8 cellular contexts compared by ENCODE assay signal in the genomic region with DNA sequence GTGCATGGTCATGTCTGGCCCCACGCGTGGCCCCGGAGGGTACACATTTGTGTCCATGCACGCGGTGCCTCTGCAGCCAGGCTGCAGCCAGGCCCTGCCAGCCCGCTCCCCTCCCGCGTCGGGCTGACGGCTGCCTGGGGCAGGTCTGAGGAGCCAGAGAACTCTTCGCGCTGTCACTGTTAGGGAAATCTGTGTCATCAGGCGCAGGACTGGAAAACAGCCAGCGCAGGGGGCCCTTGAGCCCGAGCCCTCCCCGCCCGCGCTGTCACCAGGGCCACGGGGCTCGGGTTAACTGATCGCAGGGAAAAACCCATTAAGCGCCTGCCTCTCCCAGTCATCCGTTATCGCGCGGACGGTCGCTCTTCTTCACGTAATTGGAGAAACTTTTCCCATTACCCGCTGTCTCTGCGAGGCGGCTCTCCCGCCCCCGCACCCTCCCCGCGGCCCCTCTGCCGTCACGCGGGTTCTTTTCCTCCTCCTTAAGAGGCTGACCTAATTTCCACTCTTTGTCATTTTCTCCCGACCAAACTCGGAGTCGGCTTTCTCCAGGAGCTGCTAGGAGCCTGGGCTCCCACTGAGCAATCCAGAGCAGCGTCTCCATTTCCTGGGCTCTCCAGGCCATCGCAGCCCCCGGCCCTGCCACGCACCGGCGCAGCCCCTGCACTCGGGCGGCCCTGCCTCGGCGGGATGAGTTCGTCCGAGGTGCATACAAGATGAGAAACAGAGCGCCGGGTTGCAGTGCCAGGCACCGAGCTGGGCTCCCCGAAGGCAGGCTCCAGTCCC. TPM values are rescaled to one million over a fixed set of nuclear protein-coding genes. Genes with fewer than 3 reads are reported as not detected.
DNase-seq lines count a peak whose midpoint lies in the region; TF ChIP-seq lines count a peak whose summit lies in the region.

No MANE protein-coding gene starts in this region.

- H3K23ac ChIP-seq in trophoblast cell (ENCODE audit: low read length), result no peak overlapping the region

- H4K91ac ChIP-seq in trophoblast cell (ENCODE audit: low read depth, low read length), result no peak overlapping the region

- H2BK12ac ChIP-seq in trophoblast cell (ENCODE audit: low read length), result no peak overlapping the region

- H3K27me3 ChIP-seq in trophoblast cell (ENCODE audit: insufficient read depth, low read length), result peaks cover 18% of the 10 kb centered on the region

- DNase-seq in GM03348 (ENCODE audit: low spot score) (peak; percentile 69), NCI-H69 (lab: John Stamatoyannopoulos, UW) (peak; percentile 61), fibroblast of villous mesenchyme (ENCODE audit: low read depth) (peak; percentile 12), trophoblast cell (no peak), ureter (ENCODE audit: low spot score) (no peak), GOT3 (lab: John Stamatoyannopoulos, UW) (no peak), NCI-H226 (no peak), SW 1271 (lab: John Stamatoyannopoulos, UW) (no peak)

- TF ChIP-seq CTCF in fibroblast of villous mesenchyme (IDR thresholded peaks at IDR 0.05; ENCODE audit: insufficient read depth, low read depth, low read length), result no peak

- no peak overlapping the region for H3K9ac ChIP-seq in trophoblast cell (ENCODE audit: low read length)

- no peak overlapping the region for H3K4ac ChIP-seq in trophoblast cell (ENCODE audit: low read depth, low read length)

- no peaks in the 10 kb centered on the region for H3K9me3 ChIP-seq in trophoblast cell (ENCODE audit: insufficient read depth, low read depth, low read length)

- H3K36me3 ChIP-seq in trophoblast cell (ENCODE audit: control insufficient read depth in 1 of 2, insufficient read depth in 2 of 2, low read length in 2 of 2), result no peaks in the 10 kb centered on the region

- H3K14ac ChIP-seq in trophoblast cell (ENCODE audit: low read length), result no peak overlapping the region

- no peaks in the 10 kb centered on the region for H3K79me1 ChIP-seq in trophoblast cell (ENCODE audit: low read length)

- no peak overlapping the region for H2BK5ac ChIP-seq in trophoblast cell (ENCODE audit: low read depth, low read length, poor library complexity)

- no peaks in the 10 kb centered on the region for H3K4me1 ChIP-seq in trophoblast cell (ENCODE audit: control insufficient read depth in 1 of 2, insufficient read depth in 2 of 2, low read length in 2 of 2)

- no peak overlapping the region for H3K4me3 ChIP-seq in fibroblast of villous mesenchyme (ENCODE audit: low read depth, low read length)
- no peak overlapping the region for H3K4me3 ChIP-seq in trophoblast cell (ENCODE audit: low read depth, low read length)

- no CpG with 5 or more reads among the region's 58 CpGs for WGBS in trophoblast cell (ENCODE audit: extremely low coverage, insufficient coverage, insufficient read length)

- H3K4me2 ChIP-seq in trophoblast cell (ENCODE audit: low read length), result peak overlapping the region; percentile 24

- no peak overlapping the region for H2BK120ac ChIP-seq in trophoblast cell (ENCODE audit: insufficient read depth, low read length, poor library complexity)

- no peak overlapping the region for H4K8ac ChIP-seq in trophoblast cell (ENCODE audit: low read depth, low read length)

- H3K27ac ChIP-seq in trophoblast cell (ENCODE audit: low read depth, low read length), result no peak overlapping the region

- no peak overlapping the region for H2AFZ ChIP-seq in trophoblast cell (ENCODE audit: insufficient read depth, low read length, poor library complexity)

- no peak overlapping the region for H4K12ac ChIP-seq in trophoblast cell (ENCODE audit: low read depth, low read length)

- no peak overlapping the region for H3K18ac ChIP-seq in trophoblast cell (ENCODE audit: low read length)

- no peaks in the 10 kb centered on the region for H3K79me2 ChIP-seq in trophoblast cell (ENCODE audit: control insufficient read depth, insufficient read depth, low read length, poor library complexity)

- no peak overlapping the region for H2AK5ac ChIP-seq in trophoblast cell (ENCODE audit: low read length)

RNA-seq across cellular contexts. Expression of gene PRR23E, which starts 57.5 kb away (rescaled TPM):
- not detected in 2 replicates for total RNA-seq in fibroblast of villous mesenchyme
- polyA plus RNA-seq in trophoblast cell (2013), result not detected in 2 replicates
- not detected for total RNA-seq in ureter

Comparison
In these comparisons a context has a peak if more than half of its experiments do, and no peak if none do; other contexts are left out.
1. DNase-seq: peak in GM03348 (single experiment), NCI-H69 (single experiment) and fibroblast of villous mesenchyme (single experiment); none in trophoblast cell (0 of 2), ureter (single experiment), GOT3 (single experiment), NCI-H226 (single experiment) and SW 1271 (0 of 2).